8 cellular contexts compared by ENCODE assay signal in genomic region chr2:172095146-172095904, GRCh38. TPM values are rescaled to one million over a fixed set of nuclear protein-coding genes. Genes with fewer than 3 reads are reported as not detected.
DNase-seq lines count a peak whose midpoint lies in the region; ATAC-seq lines count a peak whose summit lies in the region.

No MANE protein-coding gene starts in this region.

- peak; percentile 84 to 86 for ATAC-seq in CD4-positive, CD25-positive, alpha-beta regulatory T cell (ENCODE audit: low read depth in 2 of 2)
- ATAC-seq in right cardiac atrium: peak; percentile 42 to 54

- H3K36me3 ChIP-seq in CD4-positive, CD25-positive, alpha-beta regulatory T cell (ENCODE audit: control insufficient read depth, insufficient read depth, low read length): no peaks in the 10 kb centered on the region
- peaks cover 2% of the 10 kb centered on the region; the same call in 1 of the 2 replicates for H3K36me3 ChIP-seq in HAP-1 (replicated peaks)

- H3K9me3 ChIP-seq in CD4-positive, CD25-positive, alpha-beta regulatory T cell (ENCODE audit: control insufficient read depth in 2 of 2, low read length in 2 of 2): peaks cover 3 to 10% of the 10 kb centered on the region in 2 experiments
- H3K9me3 ChIP-seq in HAP-1: no peaks in the 10 kb centered on the region
- no peaks in the 10 kb centered on the region for H3K9me3 ChIP-seq in right cardiac atrium (ENCODE audit: control insufficient read depth, low read length)

- peaks cover 58% of the 10 kb centered on the region for H3K27me3 ChIP-seq in CD4-positive, CD25-positive, alpha-beta regulatory T cell (ENCODE audit: control insufficient read depth, insufficient read depth, low read length)
- no peaks in the 10 kb centered on the region for H3K27me3 ChIP-seq in HAP-1 (ENCODE audit: low read depth)
- H3K27me3 ChIP-seq in right cardiac atrium (ENCODE audit: control insufficient read depth, insufficient read depth): no peaks in the 10 kb centered on the region

- no peak overlapping the region for H3K27ac ChIP-seq in CD4-positive, CD25-positive, alpha-beta regulatory T cell (ENCODE audit: insufficient read depth, low read length, poor library complexity, severe bottlenecking)
- H3K27ac ChIP-seq in right cardiac atrium (ENCODE audit: low read length): no peak overlapping the region

- peak overlapping the region; percentile 55 to 88 (median 84) for H3K4me3 Mint-ChIP-seq in CD4-positive, CD25-positive, alpha-beta regulatory T cell
- peak overlapping the region; percentile 77 for H3K4me3 Mint-ChIP-seq in activated naive CD8-positive, alpha-beta T cell treated with anti-CD3 and anti-CD28 coated beads for 36 hours

- H3K4me3 ChIP-seq in CD4-positive, CD25-positive, alpha-beta regulatory T cell (ENCODE audit: low read depth, low read length): peak overlapping the region; percentile 21
- H3K4me3 ChIP-seq in HAP-1 (peak overlapping the region; percentile 37), right cardiac atrium (ENCODE audit: low read length) (peak overlapping the region; percentile 21), skeletal muscle cell (ENCODE audit: low read depth, low read length) (peak overlapping the region; percentile 58)

- H3K36me3 Mint-ChIP-seq in CD4-positive, CD25-positive, alpha-beta regulatory T cell: peaks cover 3% of the 10 kb centered on the region
- H3K36me3 Mint-ChIP-seq in activated naive CD8-positive, alpha-beta T cell treated with anti-CD3 and anti-CD28 coated beads for 36 hours: peaks cover 3% of the 10 kb centered on the region

- peaks cover 0 to 13% (median 0%) of the 10 kb centered on the region in 7 donors for H3K9me3 Mint-ChIP-seq in CD4-positive, CD25-positive, alpha-beta regulatory T cell
- H3K9me3 Mint-ChIP-seq in activated naive CD8-positive, alpha-beta T cell treated with anti-CD3 and anti-CD28 coated beads for 36 hours: no peaks in the 10 kb centered on the region

- 1% methylated on average over 51 of the region's 51 CpGs for WGBS in right cardiac atrium

- H3K27me3 Mint-ChIP-seq in CD4-positive, CD25-positive, alpha-beta regulatory T cell: peaks cover 81% of the 10 kb centered on the region
- peaks cover 92% of the 10 kb centered on the region for H3K27me3 Mint-ChIP-seq in activated naive CD8-positive, alpha-beta T cell treated with anti-CD3 and anti-CD28 coated beads for 36 hours

- peaks cover 64% of the 10 kb centered on the region for H3K4me1 ChIP-seq in CD4-positive, CD25-positive, alpha-beta regulatory T cell (ENCODE audit: control insufficient read depth, insufficient read depth, low read length, poor library complexity, severe bottlenecking)
- H3K4me1 ChIP-seq in HAP-1: peaks cover 23% of the 10 kb centered on the region
- H3K4me1 ChIP-seq in right cardiac atrium (ENCODE audit: control insufficient read depth, insufficient read depth, low read length): peaks cover 5% of the 10 kb centered on the region

- DNase-seq in CD4-positive, CD25-positive, alpha-beta regulatory T cell: peak; percentile 59 to 80 (median 77)
- DNase-seq in HAP-1 (ENCODE audit: low spot score in 2 of 2) (peak; percentile 59 to 83), SK-MEL-5 (ENCODE audit: low read depth, low spot score) (peak; percentile 63), right cardiac atrium (peak in 1 of 3 donors; percentile 79), skeletal muscle cell (ENCODE audit: low read depth) (peak; percentile 73), cerebellar nuclear complex (lab: John Stamatoyannopoulos, UW) (no peak), NCI-H774 (lab: John Stamatoyannopoulos, UW) (no peak)
- DNase-seq in activated naive CD8-positive, alpha-beta T cell treated with anti-CD3 and anti-CD28 coated beads for 36 hours: peak; percentile 65

- H3K4me1 Mint-ChIP-seq in CD4-positive, CD25-positive, alpha-beta regulatory T cell: peaks cover 11 to 46% (median 30%) of the 10 kb centered on the region in 4 donors
- peaks cover 26% of the 10 kb centered on the region for H3K4me1 Mint-ChIP-seq in activated naive CD8-positive, alpha-beta T cell treated with anti-CD3 and anti-CD28 coated beads for 36 hours

- H3K27ac Mint-ChIP-seq in CD4-positive, CD25-positive, alpha-beta regulatory T cell: peak overlapping the region; percentile 59 to 80 (median 80)
- H3K27ac Mint-ChIP-seq in activated naive CD8-positive, alpha-beta T cell treated with anti-CD3 and anti-CD28 coated beads for 36 hours: no peak overlapping the region

- intact Hi-C loops in right cardiac atrium (cut with DNase I): no loop called here

- in situ Hi-C loops in HAP-1 (cut with MboI; ENCODE audit: low sequenced_read_pairs) (no loop called here), SK-MEL-5 (cut with HindIII; ENCODE audit: low pct_unique_long_range_greater_than_20kb, low sequenced_read_pairs) (loop anchor here (25.0 kb wide), 1 partner anchor 133 kb away; no protein-coding TSS in a partner anchor)

RNA-seq across cellular contexts. Expression of gene DLX2, which starts 7.4 kb away (rescaled TPM):
- total RNA-seq in CD4-positive, CD25-positive, alpha-beta regulatory T cell: 0.47 TPM
- not detected for polyA plus RNA-seq in CD4-positive, CD25-positive, alpha-beta regulatory T cell
- 0.48 and 0.85 TPM in 2 replicates for total RNA-seq in SK-MEL-5 (2014; rRNA removed; shearing (Covaris generic))
- 20.5 and 21.8 TPM in 2 replicates for polyA plus RNA-seq in SK-MEL-5 (2015; cell fraction: cytosol; rRNA removed)
- polyA plus RNA-seq in SK-MEL-5 (2015; cell fraction: nucleus; rRNA removed): 11.2 and 13.9 TPM in 2 replicates
- not detected for total RNA-seq in activated naive CD8-positive, alpha-beta T cell treated with anti-CD3 and anti-CD28 coated beads for 36 hours
- total RNA-seq in right cardiac atrium: not detected
- not detected for polyA plus RNA-seq in right cardiac atrium

RNA-seq across cellular contexts. Expression of gene DLX1, which starts 10.0 kb away (rescaled TPM):
- total RNA-seq in CD4-positive, CD25-positive, alpha-beta regulatory T cell: not detected
- not detected for polyA plus RNA-seq in CD4-positive, CD25-positive, alpha-beta regulatory T cell
- 3.6 and 4.8 TPM in 2 replicates for total RNA-seq in SK-MEL-5 (2014; rRNA removed; shearing (Covaris generic))
- polyA plus RNA-seq in SK-MEL-5 (2015; cell fraction: cytosol; rRNA removed): 24.8 and 33.3 TPM in 2 replicates
- polyA plus RNA-seq in SK-MEL-5 (2015; cell fraction: nucleus; rRNA removed): 53.0 and 79.0 TPM in 2 replicates
- total RNA-seq in activated naive CD8-positive, alpha-beta T cell treated with anti-CD3 and anti-CD28 coated beads for 36 hours: under 1 TPM in 1 of 2 experiments, not detected in 1; 0.10 TPM
- total RNA-seq in right cardiac atrium: under 1 TPM in 2 of 4 donors, not detected in 2; 0.18 to 0.23 TPM
- polyA plus RNA-seq in right cardiac atrium: 0.23 TPM

Comparison
In these comparisons a context has a peak if more than half of its experiments do, and no peak if none do; other contexts are left out.
1. DNase-seq: peak in CD4-positive, CD25-positive, alpha-beta regulatory T cell (3 of 3), HAP-1 (2 of 2), SK-MEL-5 (single experiment), activated naive CD8-positive, alpha-beta T cell treated with anti-CD3 and anti-CD28 coated beads for 36 hours (single experiment) and skeletal muscle cell (single experiment); none in cerebellar nuclear complex (0 of 2) and NCI-H774 (single experiment).
2. Peak in every context shown above with its lines, with median percentiles within 50 percentile points of each other: H3K4me3 ChIP-seq.